In the genomic region with DNA sequence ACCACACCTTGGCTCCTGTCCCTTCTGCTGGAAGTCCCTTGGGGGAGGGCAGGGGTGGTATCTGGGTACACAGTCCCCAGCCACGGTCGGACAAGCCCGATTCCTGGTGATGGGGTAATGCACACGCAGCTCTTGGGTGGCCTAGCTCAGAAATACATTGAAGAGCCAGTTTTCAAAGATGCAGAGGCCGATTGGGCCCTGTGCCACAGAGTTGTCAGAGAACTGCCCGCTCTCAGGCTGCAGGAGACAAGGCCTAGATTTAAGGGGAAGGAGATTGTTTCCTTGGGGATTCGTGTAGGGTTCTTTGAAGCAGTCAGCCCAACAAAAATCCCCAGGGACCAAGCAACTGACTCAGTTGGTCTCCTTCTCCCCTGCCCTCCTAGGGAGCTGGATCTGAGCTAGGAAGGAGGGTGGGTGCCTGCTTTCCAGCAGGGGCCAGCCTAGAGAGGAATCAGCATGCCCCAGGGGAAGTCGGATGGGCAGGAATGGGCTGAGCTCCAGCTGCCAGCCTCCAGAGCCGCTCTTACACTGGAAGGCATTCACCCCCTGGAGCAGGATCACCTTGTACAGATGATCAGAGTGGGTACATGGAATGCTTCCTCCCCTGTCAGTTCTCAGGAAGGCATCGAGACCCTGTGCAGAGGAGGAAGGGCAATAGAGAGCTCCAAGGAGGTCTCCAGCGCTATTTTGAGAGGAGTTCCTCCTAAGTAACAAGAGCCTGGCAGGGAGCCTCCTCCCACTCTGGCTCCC, we compare ENCODE assay signal across 25 cellular contexts. TPM values are rescaled to one million over a fixed set of nuclear protein-coding genes. Genes with fewer than 3 reads are reported as not detected.
A peak's percentile ranks its signal among the peaks of the same experiment; 100 is the strongest.
DNase-seq lines count a peak whose midpoint lies in the region; ATAC-seq and TF ChIP-seq lines count a peak whose summit lies in the region.
"Had no signal": no experiment of that assay in that cellular context is flagged by ENCODE, and none has a peak within 500 bp of the region (broad histone marks: within the 10 kb centered on the region; RNA-seq: fewer than 3 reads in every experiment).

No MANE protein-coding gene starts in this region.

- peaks cover 36 to 64% of the 10 kb centered on the region in 2 donors for H3K27me3 Mint-ChIP-seq in CD4-positive, alpha-beta memory T cell

- peaks cover 48% of the 10 kb centered on the region for H3K27me3 ChIP-seq in Loucy (ENCODE audit: insufficient read depth, low read length, poor library complexity, severe bottlenecking)
- H3K27me3 ChIP-seq in hepatocyte = peaks cover 90% of the 10 kb centered on the region
- H3K27me3 ChIP-seq in CD4-positive, alpha-beta memory T cell (ENCODE audit: insufficient read depth, low read length) = peaks cover 61% of the 10 kb centered on the region
- H3K27me3 ChIP-seq: ascending aorta, testis, uterus had no signal

- no peak overlapping the region for H3K4me3 Mint-ChIP-seq in CD4-positive, alpha-beta memory T cell
- H3K4me3 Mint-ChIP-seq: activated naive CD8-positive, alpha-beta T cell treated with anti-CD3 and anti-CD28 coated beads for 36 hours; stimulated activated memory B cell treated with anti-CD40 and anti-IgM and Interleukin-4, amounts not matched to agents 10 μg/mL and 1 μg/mL and 100 μg/mL, for 72 hours had no signal

- H3K36me3 ChIP-seq in Loucy (ENCODE audit: insufficient read depth, low read length) (no peaks in the 10 kb centered on the region), hepatocyte (replicated peaks; ENCODE audit: insufficient read depth, low read depth) (no peaks in the 10 kb centered on the region)
- no peaks in the 10 kb centered on the region for H3K36me3 ChIP-seq in CD4-positive, alpha-beta memory T cell (ENCODE audit: insufficient read depth, low read length)
- H3K36me3 ChIP-seq: ascending aorta, spleen, uterus had no signal

- TF ChIP-seq CTCF in Loucy (conservative IDR thresholded peaks at IDR 0.05; ENCODE audit: low read length) (no peak), hepatocyte (IDR thresholded peaks at IDR 0.05; ENCODE audit: poor library complexity) (no peak), coronary artery (IDR thresholded peaks at IDR 0.05) (no peak)

- H3K27ac ChIP-seq in hepatocyte (no peak overlapping the region), coronary artery (no peak overlapping the region)
- no peak overlapping the region for H3K27ac ChIP-seq in CD4-positive, alpha-beta memory T cell (ENCODE audit: low read depth, low read length)
- H3K27ac ChIP-seq: ascending aorta, C4-2B, GM23248, spleen, testis, uterus had no signal

- no peak for DNase-seq in left ventricle myocardium superior
- no peak for DNase-seq in Right ventricle myocardium superior
- DNase-seq in hepatocyte (ENCODE audit: low spot score) = no peak
- DNase-seq in coronary artery (ENCODE audit: low spot score) = no peak
- no peak for DNase-seq in cerebellar nuclear complex (lab: John Stamatoyannopoulos, UW)
- DNase-seq in CD4-positive, alpha-beta memory T cell = no peak
- DNase-seq in activated effector memory CD4-positive, alpha-beta T cell treated with anti-CD3 and anti-CD28 coated beads, Interleukin-2, amount 50 U/mL, for 16 hours = no peak
- DNase-seq: GF-D8, GM23248, mesendoderm, NCI-H1092 treated with DMSO at 0.1 percent for 48 hours, NCI-H1930, NCI-H446, OCI-M1, SHP77, spleen, testis, uterus had no signal

- peak overlapping the region; percentile 71; the same call in 1 of the 2 replicates for H2AFZ ChIP-seq in Loucy (ENCODE audit: low read length)
- no peak overlapping the region for H2AFZ ChIP-seq in hepatocyte
- H2AFZ ChIP-seq: GM23248 had no signal

- H3K4me2 ChIP-seq in Loucy (ENCODE audit: low read depth, low read length, poor library complexity, severe bottlenecking) = peak overlapping the region; percentile 52
- H3K4me2 ChIP-seq in hepatocyte = peak overlapping the region; percentile 72

- no peaks in the 10 kb centered on the region for H3K9me3 ChIP-seq in Loucy (ENCODE audit: insufficient read depth, low read depth, low read length)
- no peaks in the 10 kb centered on the region for H3K9me3 ChIP-seq in hepatocyte (ENCODE audit: low read depth)
- H3K9me3 ChIP-seq in CD4-positive, alpha-beta memory T cell (ENCODE audit: control insufficient read depth in 1 of 2, low read length in 2 of 2) = no peaks in the 10 kb centered on the region
- H3K9me3 ChIP-seq: ascending aorta, spleen, testis, uterus had no signal

- intact Hi-C loops in left ventricle myocardium superior (cut with micrococcal nuclease) = no loop called here
- intact Hi-C loops in Right ventricle myocardium superior (cut with DNase I) = no loop called here
- intact Hi-C loops in CD4-positive, alpha-beta memory T cell (cut with micrococcal nuclease) = no loop called here

- H3K9ac ChIP-seq in Loucy (ENCODE audit: low read depth, low read length, poor library complexity, severe bottlenecking) = no peak overlapping the region
- H3K9ac ChIP-seq: GM23248 had no signal

- peak overlapping the region; percentile 34 for H3K4me3 ChIP-seq in Loucy (ENCODE audit: low read length, poor library complexity, severe bottlenecking)
- H3K4me3 ChIP-seq in hepatocyte = no peak overlapping the region
- H3K4me3 ChIP-seq in coronary artery = no peak overlapping the region
- no peak overlapping the region for H3K4me3 ChIP-seq in CD4-positive, alpha-beta memory T cell (ENCODE audit: low read length in 2 of 2)
- H3K4me3 ChIP-seq: ascending aorta, GM23248, spleen, testis, uterus had no signal

- peaks cover 3 to 26% (median 15%) of the 10 kb centered on the region in 4 donors for H3K4me1 Mint-ChIP-seq in CD4-positive, alpha-beta memory T cell

- H4K20me1 ChIP-seq in Loucy (ENCODE audit: insufficient read depth, low read length, poor library complexity, severe bottlenecking) = no peaks in the 10 kb centered on the region
- H4K20me1 ChIP-seq in hepatocyte (ENCODE audit: insufficient read depth, poor library complexity, severe bottlenecking) = no peaks in the 10 kb centered on the region

- no peaks in the 10 kb centered on the region for H3K79me2 ChIP-seq in Loucy (ENCODE audit: insufficient read depth, low read length)
- H3K79me2 ChIP-seq in hepatocyte = no peaks in the 10 kb centered on the region

- H3F3A ChIP-seq in Loucy (ENCODE audit: low read depth) = no peaks in the 10 kb centered on the region

- H3K9me2 ChIP-seq in Loucy (replicated peaks; ENCODE audit: low read depth, low read length) (no peaks in the 10 kb centered on the region), hepatocyte (replicated peaks; ENCODE audit: insufficient read depth) (no peaks in the 10 kb centered on the region)

- no peaks in the 10 kb centered on the region for H3K36me3 Mint-ChIP-seq in CD4-positive, alpha-beta memory T cell
- H3K36me3 Mint-ChIP-seq: activated naive CD8-positive, alpha-beta T cell treated with anti-CD3 and anti-CD28 coated beads for 36 hours; stimulated activated memory B cell treated with anti-CD40 and anti-IgM and Interleukin-4, amounts not matched to agents 10 μg/mL and 1 μg/mL and 100 μg/mL, for 72 hours had no signal

- ATAC-seq in left ventricle myocardium superior = peak; percentile 3
- no peak for ATAC-seq in Right ventricle myocardium superior (ENCODE audit: poor library complexity)
- ATAC-seq: stimulated activated memory B cell treated with anti-CD40 and anti-IgM and Interleukin-4, amounts not matched to agents 10 μg/mL and 1 μg/mL and 100 μg/mL, for 72 hours had no signal

- POLR2A ChIA-PET in CD4-positive, alpha-beta memory T cell (lab: Charles Lee; ENCODE audit: partially characterized antibody) = no interaction called here

- H3K4me1 ChIP-seq in Loucy (ENCODE audit: insufficient read depth, low read length, poor library complexity, severe bottlenecking) (no peaks in the 10 kb centered on the region), hepatocyte (ENCODE audit: insufficient read depth) (peaks cover 27% of the 10 kb centered on the region)
- H3K4me1 ChIP-seq in CD4-positive, alpha-beta memory T cell (ENCODE audit: insufficient read depth, low read length) = peaks cover 13% of the 10 kb centered on the region

- CTCF ChIA-PET in CD4-positive, alpha-beta memory T cell (lab: Charles Lee; ENCODE audit: partially characterized antibody) = interaction anchor here (3.1 to 3.4 kb wide), 2 partner anchors 12 to 16 kb away, joined by 14 to 27 read pairs; no protein-coding TSS in a partner anchor

- H3K27ac Mint-ChIP-seq in CD4-positive, alpha-beta memory T cell = no peak overlapping the region
- H3K27ac Mint-ChIP-seq: activated naive CD8-positive, alpha-beta T cell treated with anti-CD3 and anti-CD28 coated beads for 36 hours; activated T-helper 2 cell treated with anti-CD3 and anti-CD28 coated beads, Interferon-gamma antibody, Interleukin-2, Interleukin-4, amounts not matched to agents 10 μg/mL and 5 μg/mL and 100 μg/mL, durations not matched to agents 14 hours and 24 hours and 36 hours; stimulated activated memory B cell treated with anti-CD40 and anti-IgM and Interleukin-4, amounts not matched to agents 10 μg/mL and 1 μg/mL and 100 μg/mL, for 72 hours had no signal

- 34% methylated on average over 11 of the region's 11 CpGs for WGBS in hepatocyte (ENCODE audit: low lambda C conversion rate, missing lambda C conversion rate)

- H3K9me3 Mint-ChIP-seq in CD4-positive, alpha-beta memory T cell = peaks cover 0 to 2% (median 0%) of the 10 kb centered on the region in 8 donors
- H3K9me3 Mint-ChIP-seq: activated naive CD8-positive, alpha-beta T cell treated with anti-CD3 and anti-CD28 coated beads for 36 hours; activated T-helper 2 cell treated with anti-CD3 and anti-CD28 coated beads, Interferon-gamma antibody, Interleukin-2, Interleukin-4, amounts not matched to agents 10 μg/mL and 5 μg/mL and 100 μg/mL, durations not matched to agents 14 hours and 24 hours and 36 hours; stimulated activated memory B cell treated with anti-CD40 and anti-IgM and Interleukin-4, amounts not matched to agents 10 μg/mL and 1 μg/mL and 100 μg/mL, for 72 hours had no signal

RNA-seq across cellular contexts. Expression of gene SCN4B, which starts 3.3 kb away (rescaled TPM):
- total RNA-seq in left ventricle myocardium superior = 11.0 TPM
- total RNA-seq in Right ventricle myocardium superior = 12.0 TPM
- total RNA-seq in hepatocyte = 0.57 and 1.0 TPM in 2 replicates
- polyA plus RNA-seq in hepatocyte = 0.55 and 1.1 TPM in 2 replicates
- not detected for total RNA-seq in CD4-positive, alpha-beta memory T cell
- polyA plus RNA-seq in CD4-positive, alpha-beta memory T cell = not detected
- total RNA-seq: GM23248 had no signal
- polyA plus RNA-seq: GM23248 had no signal

RNA-seq across cellular contexts. Expression of gene SCN2B, which starts 20.5 kb away (rescaled TPM):
- total RNA-seq in left ventricle myocardium superior (19.6 TPM), Right ventricle myocardium superior (17.6 TPM), hepatocyte (1.1 and 1.3 TPM in 2 replicates)
- polyA plus RNA-seq in hepatocyte = 0.92 and 1.2 TPM in 2 replicates
- total RNA-seq in CD4-positive, alpha-beta memory T cell = not detected
- polyA plus RNA-seq in CD4-positive, alpha-beta memory T cell = not detected
- total RNA-seq: activated naive CD8-positive, alpha-beta T cell treated with anti-CD3 and anti-CD28 coated beads for 36 hours; GM23248; osteocyte had no signal
- polyA plus RNA-seq: GM23248 had no signal
